In genomic region chr19:2049741-2050348, GRCh38 we compare ENCODE assay signal across 8 cellular contexts. TPM values are rescaled to one million over a fixed set of nuclear protein-coding genes. Genes with fewer than 3 reads are reported as not detected.
DNase-seq lines count a peak whose midpoint lies in the region; ATAC-seq and TF ChIP-seq lines count a peak whose summit lies in the region.

No MANE protein-coding gene starts in this region.

- H3K4me1 ChIP-seq in HUES48 (ENCODE audit: control insufficient read depth, insufficient read depth, low read length), result 0 out of 2 replicates have a peak, but pooled peaks cover 4% of the 10 kb centered on the region
- peaks cover 35% of the 10 kb centered on the region for H3K4me1 ChIP-seq in SJSA1 (replicated peaks)
- peaks cover 89% of the 10 kb centered on the region for H3K4me1 ChIP-seq in left ventricle myocardium inferior
- peaks cover 24% of the 10 kb centered on the region for H3K4me1 ChIP-seq in parathyroid adenoma

- H3K4me3 ChIP-seq in HUES48 (ENCODE audit: low read depth, low read length) (peak overlapping the region; percentile 92), SJSA1 (peak overlapping the region; percentile 81), left ventricle myocardium inferior (peak overlapping the region; percentile 96), parathyroid adenoma (ENCODE audit: low read depth, low read length) (peak overlapping the region; percentile 91)

- DNase-seq in NCI-H1105 treated with DMSO at 0.1 percent for 48 hours (lab: John Stamatoyannopoulos, UW) (peak; percentile 14), NCI-H1105 (lab: John Stamatoyannopoulos, UW) (no peak), SJSA1 (ENCODE audit: low read depth in 1 of 2, low spot score in 2 of 2) (peak; percentile 37 to 48), amygdala (lab: John Stamatoyannopoulos, UW) (peak in 49 of 56 donors; percentile 17 to 95 (median 60)), left ventricle myocardium inferior (peak; percentile 83)

- intact Hi-C loops in left ventricle myocardium inferior (cut with micrococcal nuclease), result no loop called here

- peaks cover 25% of the 10 kb centered on the region for H3K36me3 ChIP-seq in HUES48 (ENCODE audit: control insufficient read depth, insufficient read depth, low read length)
- H3K36me3 ChIP-seq in SJSA1, result peaks cover 19% of the 10 kb centered on the region
- H3K36me3 ChIP-seq in left ventricle myocardium inferior, result peaks cover 37% of the 10 kb centered on the region
- H3K36me3 ChIP-seq in parathyroid adenoma (ENCODE audit: control insufficient read depth, insufficient read depth, low read length), result no peaks in the 10 kb centered on the region

- peak overlapping the region; percentile 99 for H3K4me2 ChIP-seq in parathyroid adenoma (ENCODE audit: low read length)

- H3K27me3 ChIP-seq in HUES48 (ENCODE audit: control insufficient read depth, insufficient read depth, low read length) (no peaks in the 10 kb centered on the region), SJSA1 (replicated peaks) (no peaks in the 10 kb centered on the region), left ventricle myocardium inferior (ENCODE audit: low read depth) (no peaks in the 10 kb centered on the region), parathyroid adenoma (ENCODE audit: control insufficient read depth, insufficient read depth, low read length) (no peaks in the 10 kb centered on the region)

- ATAC-seq in HG02840 (IDR thresholded peaks at IDR 0.05; ENCODE audit: low FRiP score, unreplicated experiment), result no peak

- TF ChIP-seq CTCF in left ventricle myocardium inferior (IDR thresholded peaks at IDR 0.05; ENCODE audit: borderline replicate concordance) (no peak), parathyroid adenoma (IDR thresholded peaks at IDR 0.05) (no peak)

- H3K9me3 ChIP-seq in HUES48 (ENCODE audit: control insufficient read depth, insufficient read depth, low read length) (no peaks in the 10 kb centered on the region), SJSA1 (replicated peaks) (no peaks in the 10 kb centered on the region), left ventricle myocardium inferior (replicated peaks) (no peaks in the 10 kb centered on the region), parathyroid adenoma (ENCODE audit: control insufficient read depth, low read length) (no peaks in the 10 kb centered on the region)

- H3K9ac ChIP-seq in HUES48 (ENCODE audit: low read depth, low read length), result peak overlapping the region; percentile 59; the same call in 1 of the 2 replicates
- H3K9ac ChIP-seq in parathyroid adenoma, result peak overlapping the region; percentile 87

- no peak overlapping the region for H2AFZ ChIP-seq in parathyroid adenoma

- peaks cover 36% of the 10 kb centered on the region for H3K79me2 ChIP-seq in parathyroid adenoma

- H3K27ac ChIP-seq in HUES48 (ENCODE audit: low read depth, low read length), result peak overlapping the region; percentile 42
- no peak overlapping the region for H3K27ac ChIP-seq in SJSA1
- H3K27ac ChIP-seq in left ventricle myocardium inferior (replicated peaks), result peak overlapping the region; percentile 100
- H3K27ac ChIP-seq in parathyroid adenoma, result peak overlapping the region; percentile 74

RNA-seq across cellular contexts. Expression of gene MKNK2, which starts 1.2 kb away (rescaled TPM):
- total RNA-seq in SJSA1 (2014; rRNA removed; shearing (Covaris generic)), result 18.7 and 31.6 TPM in 2 replicates
- 200 TPM for total RNA-seq in left ventricle myocardium inferior

RNA-seq across cellular contexts. Expression of gene BTBD2, which starts 34.3 kb away (rescaled TPM):
- total RNA-seq in SJSA1 (2014; rRNA removed; shearing (Covaris generic)), result 25.7 and 32.6 TPM in 2 replicates
- total RNA-seq in left ventricle myocardium inferior, result 53.4 TPM

RNA-seq across cellular contexts. Expression of gene MOB3A, which starts 46.3 kb away (rescaled TPM):
- total RNA-seq in SJSA1 (2014; rRNA removed; shearing (Covaris generic)), result 10.1 and 20.6 TPM in 2 replicates
- total RNA-seq in left ventricle myocardium inferior, result 16.1 TPM

RNA-seq across cellular contexts. Expression of gene IZUMO4, which starts 46.9 kb away (rescaled TPM):
- total RNA-seq in SJSA1 (2014; rRNA removed; shearing (Covaris generic)), result 1.9 TPM in 1 of 2 replicates, not detected in the other
- total RNA-seq in left ventricle myocardium inferior, result 2.8 TPM
